29 cellular contexts compared by ENCODE assay signal in the genomic region with DNA sequence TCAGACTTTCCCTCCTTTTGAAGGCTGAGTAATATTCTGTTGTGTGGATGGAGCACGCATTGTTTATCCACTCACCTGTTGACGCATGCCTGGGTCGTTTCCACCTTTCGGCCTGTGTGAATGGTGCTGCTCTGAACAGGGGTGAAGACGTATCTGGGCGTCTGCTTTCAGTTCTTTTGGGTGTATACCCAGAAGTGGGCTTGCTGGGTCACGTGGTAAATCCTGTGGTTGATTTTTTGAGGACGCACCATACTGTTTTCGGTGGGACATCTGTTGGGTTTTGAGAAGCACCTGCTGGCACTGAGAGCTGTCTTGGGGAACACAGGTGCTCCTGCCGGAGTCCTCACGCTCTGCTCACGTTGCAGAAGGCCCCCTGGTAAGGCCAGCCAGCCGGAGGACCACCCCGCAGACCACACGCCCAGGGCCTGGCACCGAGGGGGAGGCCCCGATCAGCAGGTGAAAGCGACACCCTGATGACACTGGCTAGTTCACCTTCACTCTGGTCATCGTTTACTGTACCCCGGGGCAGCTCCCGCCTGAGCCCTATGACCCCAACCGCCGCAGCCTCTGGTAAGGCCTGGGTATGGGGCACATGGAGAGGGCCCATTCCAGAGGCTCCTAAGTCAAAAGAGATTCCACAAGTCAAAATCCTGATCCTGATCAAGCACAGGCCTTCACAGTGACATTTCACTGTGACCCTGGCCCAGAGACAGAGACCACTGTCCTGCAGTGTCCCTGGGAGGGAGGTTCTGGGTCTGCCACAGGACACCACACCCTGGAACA. TPM values are rescaled to one million over a fixed set of nuclear protein-coding genes. Genes with fewer than 3 reads are reported as not detected.
"Had no signal": no experiment of that assay in that cellular context is flagged by ENCODE, and none has a peak within 500 bp of the region (broad histone marks: within the 10 kb centered on the region; RNA-seq: fewer than 3 reads in every experiment).

No MANE protein-coding gene starts in this region.

- H3K27me3 ChIP-seq: pancreas, vagina had no signal

- FAIRE-seq: islet of Langerhans, kidney, pancreas, small intestine had no signal

- H3K36me3 Mint-ChIP-seq: immature natural killer cell; naive thymus-derived CD4-positive, alpha-beta T cell; natural killer cell treated with Interleukin-12 subunit alpha and Interleukin-12 subunit beta and Interleukin-15 and Interleukin-18, amount 100 ng/mL, for 72 hours; stimulated activated memory B cell treated with anti-CD40 and anti-IgM and Interleukin-4, amounts not matched to agents 10 μg/mL and 1 μg/mL and 100 μg/mL, for 72 hours had no signal

- DNase-seq: hypothalamus; immature natural killer cell; kidney; left colon; left ventricle myocardium inferior; midbrain; mucosa of descending colon; naive thymus-derived CD4-positive, alpha-beta T cell; nucleus accumbens; pancreas; posterior cingulate gyrus; retina; right cardiac atrium; sigmoid colon; small intestine; spleen; stimulated activated CD4-positive, alpha-beta T cell treated with anti-CD3 and anti-CD28 coated beads, Interleukin-4, amount 100 ng/mL, for 24 hours; stimulated activated naive CD4-positive, alpha-beta T cell treated with Interleukin-2 at 50 U/mL for 16 hours; stimulated activated naive CD8-positive, alpha-beta T cell treated with anti-CD3 and anti-CD28 coated beads, Interleukin-15, amount 100 ng/mL, for 72 hours; substantia nigra; transverse colon; upper lobe of left lung had no signal

- H3K36me3 ChIP-seq: left ventricle myocardium inferior, pancreas, prostate gland, sigmoid colon, spleen, transverse colon, upper lobe of left lung, vagina had no signal

- H3K4me3 Mint-ChIP-seq: immature natural killer cell; naive thymus-derived CD4-positive, alpha-beta T cell; natural killer cell treated with Interleukin-12 subunit alpha and Interleukin-12 subunit beta and Interleukin-15 and Interleukin-18, amount 100 ng/mL, for 72 hours; stimulated activated memory B cell treated with anti-CD40 and anti-IgM and Interleukin-4, amounts not matched to agents 10 μg/mL and 1 μg/mL and 100 μg/mL, for 72 hours; stimulated activated naive CD8-positive, alpha-beta T cell treated with anti-CD3 and anti-CD28 coated beads, Interleukin-15, amount 100 ng/mL, for 72 hours had no signal

- H3K27ac ChIP-seq: left ventricle myocardium inferior, pancreas, prostate gland, sigmoid colon, spleen, transverse colon, upper lobe of left lung, vagina had no signal

- H3K9me3 Mint-ChIP-seq: immature natural killer cell; naive thymus-derived CD4-positive, alpha-beta T cell; natural killer cell treated with Interleukin-12 subunit alpha and Interleukin-12 subunit beta and Interleukin-15 and Interleukin-18, amount 100 ng/mL, for 72 hours; stimulated activated memory B cell treated with anti-CD40 and anti-IgM and Interleukin-4, amounts not matched to agents 10 μg/mL and 1 μg/mL and 100 μg/mL, for 72 hours; stimulated activated naive CD8-positive, alpha-beta T cell treated with anti-CD3 and anti-CD28 coated beads, Interleukin-15, amount 100 ng/mL, for 72 hours had no signal

- H3K4me1 Mint-ChIP-seq: immature natural killer cell; naive thymus-derived CD4-positive, alpha-beta T cell; stimulated activated memory B cell treated with anti-CD40 and anti-IgM and Interleukin-4, amounts not matched to agents 10 μg/mL and 1 μg/mL and 100 μg/mL, for 72 hours; stimulated activated naive CD8-positive, alpha-beta T cell treated with anti-CD3 and anti-CD28 coated beads, Interleukin-15, amount 100 ng/mL, for 72 hours had no signal

- H3K4me3 ChIP-seq: left ventricle myocardium inferior, lung, mucosa of descending colon, pancreas, prostate gland, sigmoid colon, spleen, transverse colon, upper lobe of left lung, vagina had no signal

- H3K27ac Mint-ChIP-seq: immature natural killer cell; natural killer cell treated with Interleukin-12 subunit alpha and Interleukin-12 subunit beta and Interleukin-15 and Interleukin-18, amount 100 ng/mL, for 72 hours; stimulated activated memory B cell treated with anti-CD40 and anti-IgM and Interleukin-4, amounts not matched to agents 10 μg/mL and 1 μg/mL and 100 μg/mL, for 72 hours had no signal

- H3K9me3 ChIP-seq: left ventricle myocardium inferior, mucosa of descending colon, pancreas, prostate gland, sigmoid colon, spleen, transverse colon, upper lobe of left lung, vagina had no signal

- H3K4me1 ChIP-seq: left ventricle myocardium inferior, pancreas, prostate gland, sigmoid colon, spleen, transverse colon, upper lobe of left lung, vagina had no signal

- ATAC-seq: left colon; mucosa of descending colon; naive thymus-derived CD4-positive, alpha-beta T cell; natural killer cell treated with Interleukin-12 subunit alpha and Interleukin-12 subunit beta and Interleukin-15 and Interleukin-18, amount 100 ng/mL, for 72 hours; pancreas; right cardiac atrium; stimulated activated naive CD8-positive, alpha-beta T cell treated with anti-CD3 and anti-CD28 coated beads, Interleukin-15, amount 100 ng/mL, for 72 hours had no signal

RNA-seq across cellular contexts. Expression of a gene that starts 54.5 kb away (rescaled TPM):
- total RNA-seq: natural killer cell treated with Interleukin-12 subunit alpha and Interleukin-12 subunit beta and Interleukin-15 and Interleukin-18, amount 100 ng/mL, for 72 hours; osteoblast had no signal
- polyA plus RNA-seq: immature natural killer cell had no signal
